ENCODE assay signal across 8 cellular contexts in the genomic region with DNA sequence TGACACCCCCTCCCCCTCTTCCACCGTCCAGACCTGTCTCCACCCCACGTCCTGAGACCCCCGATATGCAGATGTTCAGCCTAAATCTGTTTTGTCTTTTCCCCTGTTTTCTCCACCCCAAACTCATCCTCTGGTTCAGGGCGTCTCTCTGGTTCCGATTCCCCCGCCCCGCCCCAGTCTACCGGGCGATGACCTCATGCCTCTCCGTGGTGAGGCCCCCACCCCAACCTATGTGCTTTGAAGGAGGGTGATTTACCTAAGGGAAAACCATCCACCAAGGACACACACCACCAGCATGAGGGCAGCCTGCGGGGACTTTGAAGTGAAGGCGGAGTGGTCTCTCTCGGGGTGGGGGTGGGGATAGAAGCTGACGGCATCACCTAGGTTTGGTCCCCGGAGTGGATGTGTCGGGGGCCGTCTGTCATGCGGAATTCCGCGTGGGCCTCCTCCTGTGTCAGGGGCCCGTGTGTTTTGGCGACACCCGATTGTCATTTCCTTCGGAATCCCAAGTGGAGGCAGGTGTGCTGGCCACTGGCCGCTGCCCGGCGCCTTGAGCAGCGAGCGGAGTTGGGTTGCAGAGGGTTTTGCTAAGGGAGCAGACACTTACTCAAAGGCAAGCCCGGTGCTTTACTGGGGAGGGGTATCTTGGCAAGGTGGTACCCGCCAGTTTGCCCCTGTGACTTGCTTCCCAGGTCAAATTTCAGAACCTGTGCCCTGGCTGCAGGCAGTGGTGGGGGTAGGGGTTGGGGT.
DNase-seq lines count a peak whose midpoint lies in the region; ATAC-seq and TF ChIP-seq lines count a peak whose summit lies in the region.

No MANE protein-coding gene starts in this region.

- TF ChIP-seq CTCF in fibroblast of pulmonary artery (IDR thresholded peaks at IDR 0.05; ENCODE audit: low read length, missing control alignments) (no peak), parathyroid adenoma (IDR thresholded peaks at IDR 0.05) (no peak)

- no peak overlapping the region for H3K9ac ChIP-seq in parathyroid adenoma

- DNase-seq in NCI-H1417 (lab: John Stamatoyannopoulos, UW) = peak; percentile 9 to 50 (median 31)
- DNase-seq in NCI-H1417 treated with DMSO at 0.1 percent for 48 hours (lab: John Stamatoyannopoulos, UW) = no peak
- peak; percentile 54 for DNase-seq in activated CD8-positive, alpha-beta memory T cell treated with anti-CD3 and anti-CD28 coated beads, Interleukin-2, amount 50 U/mL, for 4 hours
- DNase-seq in fibroblast of pulmonary artery (ENCODE audit: low read depth) = no peak
- DNase-seq in cerebellar nuclear complex (lab: John Stamatoyannopoulos, UW) = no peak
- DNase-seq in NCI-H446 (lab: John Stamatoyannopoulos, UW) = no peak

- no peaks in the 10 kb centered on the region for H3K36me3 ChIP-seq in parathyroid adenoma (ENCODE audit: control insufficient read depth, insufficient read depth, low read length)

- no peaks in the 10 kb centered on the region for H3K9me3 ChIP-seq in parathyroid adenoma (ENCODE audit: control insufficient read depth, low read length)

- peak overlapping the region; percentile 79 for H3K4me2 ChIP-seq in parathyroid adenoma (ENCODE audit: low read length)

- H2AFZ ChIP-seq in parathyroid adenoma = peak overlapping the region; percentile 50

- H3K4me3 ChIP-seq in fibroblast of pulmonary artery (replicated peaks; ENCODE audit: low read depth, low read length) (peak overlapping the region; percentile 85), parathyroid adenoma (ENCODE audit: low read depth, low read length) (peak overlapping the region; percentile 75)

- ATAC-seq in GM18517 (IDR thresholded peaks at IDR 0.05; ENCODE audit: unreplicated experiment) = no peak

- no peaks in the 10 kb centered on the region for H3K27me3 ChIP-seq in parathyroid adenoma (ENCODE audit: control insufficient read depth, insufficient read depth, low read length)

- H3K79me2 ChIP-seq in parathyroid adenoma = peaks cover 63% of the 10 kb centered on the region

- peak overlapping the region; percentile 51 for H3K27ac ChIP-seq in parathyroid adenoma

- H3K4me1 ChIP-seq in parathyroid adenoma = peaks cover 13% of the 10 kb centered on the region

Comparison
In these comparisons a context has a peak if more than half of its experiments do, and no peak if none do; other contexts are left out.
1. DNase-seq: peak in NCI-H1417 (3 of 3) and activated CD8-positive, alpha-beta memory T cell treated with anti-CD3 and anti-CD28 coated beads, Interleukin-2, amount 50 U/mL, for 4 hours (single experiment); none in NCI-H1417 treated with DMSO at 0.1 percent for 48 hours (single experiment), fibroblast of pulmonary artery (single experiment), cerebellar nuclear complex (0 of 2) and NCI-H446 (0 of 2).